In genomic region chr3:183249006-183249718, GRCh38 we compare ENCODE assay signal across 18 cellular contexts. TPM values are rescaled to one million over a fixed set of nuclear protein-coding genes. Genes with fewer than 3 reads are reported as not detected.
DNase-seq lines count a peak whose midpoint lies in the region; ATAC-seq and TF ChIP-seq lines count a peak whose summit lies in the region.
"Had no signal": no experiment of that assay in that cellular context is flagged by ENCODE, and none has a peak within 500 bp of the region (broad histone marks: within the 10 kb centered on the region; RNA-seq: fewer than 3 reads in every experiment).

No MANE protein-coding gene starts in this region.

- no peaks in the 10 kb centered on the region for H3F3A ChIP-seq in GM23338 (replicated peaks; ENCODE audit: low read depth)

- H2BK15ac ChIP-seq in neuronal stem cell (ENCODE audit: low read length), result no peak overlapping the region

- H2BK120ac ChIP-seq in neuronal stem cell (ENCODE audit: low read depth, low read length), result no peak overlapping the region

- peaks cover 21% of the 10 kb centered on the region for H3K4me1 ChIP-seq in GM23338 (ENCODE audit: insufficient read depth)
- peaks cover 7% of the 10 kb centered on the region in 2 donors for H3K4me1 ChIP-seq in neuronal stem cell (ENCODE audit: control insufficient read depth in 2 of 2, insufficient read depth in 1 of 2, low read depth in 1 of 2, low read length in 2 of 2)

- H3K27me3 ChIP-seq in GM23338 (ENCODE audit: insufficient read depth), result peaks cover 25% of the 10 kb centered on the region
- H3K27me3 ChIP-seq in neuronal stem cell (ENCODE audit: control insufficient read depth in 3 of 3, insufficient read depth in 3 of 3, low read depth in 1 of 3, low read length in 3 of 3), result peaks cover 0 to 39% (median 15%) of the 10 kb centered on the region in 3 experiments

- H3K4me3 Mint-ChIP-seq in GM23338 (peak overlapping the region; percentile 1; the same call in 1 of the 3 replicates), glutamatergic neuron (ENCODE audit: unreplicated experiment) (peak overlapping the region; percentile 1)

- H3K27ac ChIP-seq in GM23338 (ENCODE audit: low read depth) (no peak overlapping the region), neuronal stem cell (replicated peaks; ENCODE audit: low read length) (no peak overlapping the region)
- H3K27ac ChIP-seq: KMS-11, RWPE1, SJSA1 had no signal

- no peak overlapping the region for H2BK5ac ChIP-seq in neuronal stem cell (ENCODE audit: low read length)

- peaks cover 3% of the 10 kb centered on the region; the same call in 2 of the 3 replicates for H3K9me3 Mint-ChIP-seq in GM23338
- no peaks in the 10 kb centered on the region for H3K9me3 Mint-ChIP-seq in glutamatergic neuron (ENCODE audit: unreplicated experiment)

- no peak overlapping the region for H2AK5ac ChIP-seq in neuronal stem cell (ENCODE audit: low read depth, low read length)

- H3K14ac ChIP-seq in neuronal stem cell (ENCODE audit: low read length), result peak overlapping the region; percentile 56

- H3K4me3 ChIP-seq in GM23338 (no peak overlapping the region), neuronal stem cell (ENCODE audit: low read length in 2 of 2) (no peak overlapping the region)
- H3K4me3 ChIP-seq: MG63, SJSA1 had no signal

- H3K36me3 ChIP-seq in GM23338 (ENCODE audit: insufficient read depth) (no peaks in the 10 kb centered on the region), neuronal stem cell (replicated peaks in 1 of 2; ENCODE audit: control insufficient read depth in 2 of 2, insufficient read depth in 2 of 2, low read length in 2 of 2) (no peaks in the 10 kb centered on the region)
- H3K36me3 ChIP-seq: MG63 had no signal

- H2AFZ ChIP-seq in GM23338 (no peak overlapping the region), neuronal stem cell (ENCODE audit: low read length) (peak overlapping the region; percentile 65)

- H3K79me2 ChIP-seq in GM23338 (replicated peaks; ENCODE audit: insufficient read depth), result no peaks in the 10 kb centered on the region

- WGBS in neuronal stem cell (ENCODE audit: extremely low coverage in 2 of 2, insufficient read length in 2 of 2, insufficient replicate concordance in 1 of 2), 2 donors, result no CpG with 5 or more reads among the region's 6 CpGs

- peak overlapping the region; percentile 60; the same call in 1 of the 2 replicates for H3K27ac Mint-ChIP-seq in GM23338
- peak overlapping the region; percentile 2 for H3K27ac Mint-ChIP-seq in glutamatergic neuron (ENCODE audit: unreplicated experiment)
- H3K27ac Mint-ChIP-seq: CD4-positive, CD25-positive, alpha-beta regulatory T cell had no signal

- DNase-seq in GM23338 (ENCODE audit: low spot score) (peak; percentile 47), glutamatergic neuron (no peak), neuronal stem cell (ENCODE audit: low spot score) (no peak), NCI-H345 treated with DMSO at 0.1 percent for 48 hours (lab: John Stamatoyannopoulos, UW; ENCODE audit: unreplicated experiment) (no peak), pons (ENCODE audit: low spot score) (no peak), HuH-7.5 (ENCODE audit: low spot score) (no peak)
- DNase-seq: CD4-positive, CD25-positive, alpha-beta regulatory T cell; MG63; NCI-H1105; NCI-H1694 treated with DMSO at 0.1 percent for 48 hours; NCI-H446; NCI-H69; PC-3 had no signal

- no peak for TF ChIP-seq CTCF in GM23338 (conservative IDR thresholded peaks at IDR 0.05; ENCODE audit: low read depth in 2 of 2)
- TF ChIP-seq CTCF in glutamatergic neuron (IDR thresholded peaks at IDR 0.05; ENCODE audit: partially characterized antibody, unreplicated experiment), result no peak

- H3K4me1 Mint-ChIP-seq in GM23338, result peaks cover 29% of the 10 kb centered on the region
- peaks cover 10% of the 10 kb centered on the region for H3K4me1 Mint-ChIP-seq in glutamatergic neuron (ENCODE audit: low read depth, unreplicated experiment)

- H3K4me2 ChIP-seq in GM23338, result peak overlapping the region; percentile 33
- H3K4me2 ChIP-seq in neuronal stem cell (ENCODE audit: insufficient read depth, low read length, poor library complexity, severe bottlenecking), result no peak overlapping the region
- H3K4me2 ChIP-seq: KMS-11 had no signal

- no peak overlapping the region for H4K91ac ChIP-seq in neuronal stem cell (ENCODE audit: low read depth, low read length, poor library complexity)

- H3K27me3 Mint-ChIP-seq in GM23338 (ENCODE audit: insufficient read depth, low read depth, poor library complexity) (peaks cover 14% of the 10 kb centered on the region), glutamatergic neuron (ENCODE audit: unreplicated experiment) (peaks cover 5% of the 10 kb centered on the region)

- no peak overlapping the region for H3K18ac ChIP-seq in neuronal stem cell (ENCODE audit: low read length)

- no peaks in the 10 kb centered on the region for H3K9me2 ChIP-seq in GM23338 (ENCODE audit: insufficient read depth)

- H3K23ac ChIP-seq in neuronal stem cell (ENCODE audit: low read depth, low read length, poor library complexity), result no peak overlapping the region

- H3K79me1 ChIP-seq in neuronal stem cell (ENCODE audit: low read depth, low read length), result no peaks in the 10 kb centered on the region

- no peaks in the 10 kb centered on the region for H4K20me1 ChIP-seq in GM23338 (replicated peaks; ENCODE audit: insufficient read depth)

- H3K9ac ChIP-seq in neuronal stem cell (ENCODE audit: low read depth, low read length, poor library complexity), result no peak overlapping the region
- H3K9ac ChIP-seq: KMS-11 had no signal

- H4K8ac ChIP-seq in neuronal stem cell (ENCODE audit: low read depth, low read length), result no peak overlapping the region

- no peak overlapping the region for H3K4ac ChIP-seq in neuronal stem cell (ENCODE audit: low read length)

- no peaks in the 10 kb centered on the region for H3K9me3 ChIP-seq in neuronal stem cell (replicated peaks in 1 of 2; ENCODE audit: control insufficient read depth in 2 of 2, insufficient read depth in 1 of 2, low read depth in 1 of 2, low read length in 2 of 2)
- H3K9me3 ChIP-seq: MG63, SJSA1 had no signal

- H2BK12ac ChIP-seq in neuronal stem cell (ENCODE audit: low read length), result peak overlapping the region; percentile 26

- ATAC-seq in GM23338 (peak; percentile 23), HG02623 (IDR thresholded peaks at IDR 0.05; ENCODE audit: unreplicated experiment) (no peak)
- ATAC-seq: PC-3 had no signal

- H3K36me3 Mint-ChIP-seq in GM23338 (ENCODE audit: low read depth) (peaks cover 3% of the 10 kb centered on the region), glutamatergic neuron (ENCODE audit: unreplicated experiment) (no peaks in the 10 kb centered on the region)
- H3K36me3 Mint-ChIP-seq: CD4-positive, CD25-positive, alpha-beta regulatory T cell had no signal

- peak; percentile 45 for TF ChIP-seq POLR2A in Raji (IDR thresholded peaks at IDR 0.05; ENCODE audit: insufficient read depth, low read depth, low read length)

TF ChIP-seq in GM23338, 12 proteins besides CTCF, POLR2A, EP300 and RAD21:
- TF ChIP-seq JUNB (IDR thresholded peaks at IDR 0.05; ENCODE audit: unreplicated experiment) (no peak), ETS1 (IDR thresholded peaks at IDR 0.05) (no peak), EZH2 (IDR thresholded peaks at IDR 0.05; ENCODE audit: low read depth, unreplicated experiment) (no peak), NANOG (IDR thresholded peaks at IDR 0.05; ENCODE audit: borderline replicate concordance) (peak; percentile 10; the same call in 1 of the 2 replicates), STAT1 (IDR thresholded peaks at IDR 0.05; ENCODE audit: unreplicated experiment) (no peak), CREB1 (CRISPR knock-in tag; IDR thresholded peaks at IDR 0.05; ENCODE audit: low read depth) (no peak), EZH2phosphoT487 (IDR thresholded peaks at IDR 0.05; ENCODE audit: unreplicated experiment) (no peak)
TF ChIP-seq in GM23338: peak in this region for 1.

RNA-seq across cellular contexts. Expression of gene B3GNT5, which starts 3.9 kb away (rescaled TPM):
- 3.9 and 4.9 TPM in 2 replicates for total RNA-seq in GM23338 (2014; rRNA removed; shearing (Covaris generic))
- polyA plus RNA-seq in GM23338 (2016; fragmentation: Nextera tagmentation; extraction: Ambion mirVana), result 5.1 and 6.4 TPM in 2 replicates
- 2.9 TPM for total RNA-seq in glutamatergic neuron (ENCODE audit: unreplicated experiment)
- polyA plus RNA-seq in neuronal stem cell (2013, experiment 1 of 2), result 9.3 TPM
- polyA plus RNA-seq in neuronal stem cell (2013, experiment 2 of 2), result 10.1 TPM
